Comparison of ENCODE assay signal across 17 cellular contexts in genomic region chr13:49789961-49790360, GRCh38. TPM values are rescaled to one million over a fixed set of nuclear protein-coding genes. Genes with fewer than 3 reads are reported as not detected.
DNase-seq lines count a peak whose midpoint lies in the region; TF ChIP-seq lines count a peak whose summit lies in the region.
"Had no signal": no experiment of that assay in that cellular context is flagged by ENCODE, and none has a peak within 500 bp of the region (broad histone marks: within the 10 kb centered on the region; RNA-seq: fewer than 3 reads in every experiment).

No MANE protein-coding gene starts in this region.

- no peaks in the 10 kb centered on the region for H3K27me3 ChIP-seq in DOHH2 (ENCODE audit: control insufficient read depth, low read length)
- H3K27me3 ChIP-seq in endodermal cell (ENCODE audit: control insufficient read depth, insufficient read depth, low read length, poor library complexity, severe bottlenecking) = no peaks in the 10 kb centered on the region
- no peaks in the 10 kb centered on the region for H3K27me3 ChIP-seq in osteoblast (ENCODE audit: insufficient read depth, low read length)
- H3K27me3 ChIP-seq: SJCRH30, thyroid gland had no signal

- H3K4me1 Mint-ChIP-seq in endodermal cell (peaks cover 43% of the 10 kb centered on the region), progenitor cell of endocrine pancreas (ENCODE audit: low read depth) (peaks cover 40% of the 10 kb centered on the region)

- no peaks in the 10 kb centered on the region for H3K9me3 Mint-ChIP-seq in endodermal cell
- H3K9me3 Mint-ChIP-seq in progenitor cell of endocrine pancreas (ENCODE audit: low read depth) = no peaks in the 10 kb centered on the region
- H3K9me3 Mint-ChIP-seq: activated naive CD4-positive, alpha-beta T cell treated with anti-CD3 and anti-CD28 coated beads, Interleukin-2, amount 50 U/mL, for 24 hours; stimulated activated naive B cell treated with anti-CD40 and anti-IgM and Interleukin-4, amounts not matched to agents 10 μg/mL and 1 μg/mL and 100 μg/mL, for 72 hours had no signal

- H3K79me2 ChIP-seq in DOHH2 (ENCODE audit: control insufficient read depth, low read length) (peaks cover 73% of the 10 kb centered on the region), osteoblast (ENCODE audit: insufficient read depth, low read length) (peaks cover 69% of the 10 kb centered on the region)

- 0 out of 2 replicates have a peak, but pooled peaks cover 3% of the 10 kb centered on the region for H3F3A ChIP-seq in DOHH2 (ENCODE audit: control insufficient read depth, insufficient read depth)

- no peak for TF ChIP-seq POLR2A in NB4 (IDR thresholded peaks at IDR 0.05; ENCODE audit: extremely low read depth, insufficient read length)

- no peak overlapping the region for H3K27ac Mint-ChIP-seq in endodermal cell
- H3K27ac Mint-ChIP-seq in progenitor cell of endocrine pancreas = peak overlapping the region; percentile 15
- H3K27ac Mint-ChIP-seq: stimulated activated naive B cell treated with anti-CD40 and anti-IgM and Interleukin-4, amounts not matched to agents 10 μg/mL and 1 μg/mL and 100 μg/mL, for 72 hours had no signal

- H3K4me3 ChIP-seq in DOHH2 (ENCODE audit: low read length) (peak overlapping the region; percentile 100; the same call in 1 of the 2 replicates), NB4 (ENCODE audit: low read depth, low read length) (peak overlapping the region; percentile 95), endodermal cell (ENCODE audit: low read length) (peak overlapping the region; percentile 98), osteoblast (ENCODE audit: insufficient read depth, low read length) (no peak overlapping the region)
- H3K4me3 ChIP-seq: SJCRH30, thyroid gland had no signal

- H3K9me3 ChIP-seq in DOHH2 (ENCODE audit: control insufficient read depth, insufficient read depth, low read length) (no peaks in the 10 kb centered on the region), endodermal cell (ENCODE audit: control insufficient read depth, low read length) (no peaks in the 10 kb centered on the region), osteoblast (ENCODE audit: low read depth, low read length) (no peaks in the 10 kb centered on the region)
- H3K9me3 ChIP-seq: SJCRH30, thyroid gland had no signal

- H2AFZ ChIP-seq in osteoblast (ENCODE audit: low read length) = no peak overlapping the region

- H3K36me3 Mint-ChIP-seq in endodermal cell (ENCODE audit: low read depth) (peaks cover 18% of the 10 kb centered on the region), progenitor cell of endocrine pancreas (ENCODE audit: insufficient read depth) (peaks cover 14% of the 10 kb centered on the region)

- TF ChIP-seq CTCF in DOHH2 (IDR thresholded peaks at IDR 0.05; ENCODE audit: low read depth, low read length, poor library complexity, severe bottlenecking) (no peak), NB4 (IDR thresholded peaks at IDR 0.05; ENCODE audit: low read depth, low read length) (no peak), endodermal cell (conservative IDR thresholded peaks at IDR 0.05) (no peak), progenitor cell of endocrine pancreas (IDR thresholded peaks at IDR 0.05; ENCODE audit: unreplicated experiment) (no peak), osteoblast (IDR thresholded peaks at IDR 0.05; ENCODE audit: extremely low read depth, low read depth, low read length) (no peak)

- H3K4me3 Mint-ChIP-seq in endodermal cell (peak overlapping the region; percentile 93), progenitor cell of endocrine pancreas (ENCODE audit: low read depth) (peak overlapping the region; percentile 99)

- H3K4me1 ChIP-seq in DOHH2 (ENCODE audit: control insufficient read depth, low read length) (peaks cover 32% of the 10 kb centered on the region), endodermal cell (ENCODE audit: control insufficient read depth, insufficient read depth, low read length) (peaks cover 2% of the 10 kb centered on the region), osteoblast (ENCODE audit: insufficient read depth, low read length) (peaks cover 23% of the 10 kb centered on the region)
- H3K4me1 ChIP-seq: SJCRH30 had no signal

- WGBS in endodermal cell (ENCODE audit: insufficient coverage in 1 of 2, insufficient read length in 1 of 2), 2 experiments = 96% methylated on average over 8 of the region's 8 CpGs

- H3K9ac ChIP-seq in endodermal cell (ENCODE audit: extremely low read depth, low read length, poor library complexity, severe bottlenecking) = no peak overlapping the region

- H3K4me2 ChIP-seq in DOHH2 (ENCODE audit: low read length) (peak overlapping the region; percentile 99), osteoblast (ENCODE audit: insufficient read depth, low read length) (no peak overlapping the region)

- H3K27me3 Mint-ChIP-seq in endodermal cell (ENCODE audit: insufficient read depth) (no peaks in the 10 kb centered on the region), progenitor cell of endocrine pancreas (no peaks in the 10 kb centered on the region)
- H3K27me3 Mint-ChIP-seq: activated naive CD4-positive, alpha-beta T cell treated with anti-CD3 and anti-CD28 coated beads, Interleukin-2, amount 50 U/mL, for 24 hours; stimulated activated naive B cell treated with anti-CD40 and anti-IgM and Interleukin-4, amounts not matched to agents 10 μg/mL and 1 μg/mL and 100 μg/mL, for 72 hours had no signal

- H3K27ac ChIP-seq in DOHH2 (ENCODE audit: low read depth, low read length) (no peak overlapping the region), endodermal cell (ENCODE audit: low read depth, low read length) (no peak overlapping the region), osteoblast (ENCODE audit: low read depth, low read length) (no peak overlapping the region)
- H3K27ac ChIP-seq: SJCRH30, thyroid gland had no signal

- DNase-seq in NB4 (ENCODE audit: low read depth) (no peak), endodermal cell (no peak), progenitor cell of endocrine pancreas (ENCODE audit: low spot score, unreplicated experiment) (no peak), osteoblast (ENCODE audit: insufficient read length, low spot score, missing footprints) (no peak), NCI-H1092 treated with DMSO at 0.1 percent for 48 hours (lab: John Stamatoyannopoulos, UW) (no peak), KG1 (lab: John Stamatoyannopoulos, UW) (no peak)
- DNase-seq: activated CD4-positive, alpha-beta T cell treated with anti-CD3 and anti-CD28 coated beads for 4 hours; activated CD8-positive, alpha-beta memory T cell treated with anti-CD3 and anti-CD28 coated beads, Interleukin-2, amount 50 U/mL, for 4 hours; dermis blood vessel endothelial cell; H9; NCI-H526 treated with DMSO at 0.1 percent for 48 hours; OCI-M1; SJCRH30; stimulated activated naive B cell treated with anti-CD40 and anti-IgM and Interleukin-4, amounts not matched to agents 10 μg/mL and 1 μg/mL and 100 μg/mL, for 72 hours; thyroid gland had no signal

- H3K9me2 ChIP-seq in DOHH2 (replicated peaks; ENCODE audit: control insufficient read depth, low read length) = no peaks in the 10 kb centered on the region

- H4K20me1 ChIP-seq in DOHH2 (ENCODE audit: control insufficient read depth, insufficient read depth, low read depth, low read length) = peaks cover 22% of the 10 kb centered on the region
- peaks cover 39% of the 10 kb centered on the region for H4K20me1 ChIP-seq in osteoblast (ENCODE audit: insufficient read depth, low read length)

- H3K36me3 ChIP-seq in DOHH2 (ENCODE audit: control insufficient read depth, low read length) = peaks cover 37% of the 10 kb centered on the region
- H3K36me3 ChIP-seq in endodermal cell (ENCODE audit: control insufficient read depth, insufficient read depth, low read length) = no peaks in the 10 kb centered on the region
- H3K36me3 ChIP-seq in osteoblast (ENCODE audit: insufficient read depth, low read length) = no peaks in the 10 kb centered on the region
- H3K36me3 ChIP-seq: SJCRH30, thyroid gland had no signal

RNA-seq across cellular contexts. Expression of gene KPNA3, which starts 2.5 kb away (rescaled TPM):
- total RNA-seq in endodermal cell = 10 to 100 TPM; 59.0 to 64.2 TPM
- polyA plus RNA-seq in endodermal cell (2013, experiment 1 of 2) = 55.9 TPM
- 58.9 TPM for polyA plus RNA-seq in endodermal cell (2013, experiment 2 of 2)
- 56.3 and 57.3 TPM in 2 replicates for total RNA-seq in progenitor cell of endocrine pancreas
- 42.0 and 43.6 TPM in 2 replicates for total RNA-seq in osteoblast
